In genomic region chr19:30029721-30030510, GRCh38 we compare ENCODE assay signal across 9 cellular contexts.
DNase-seq lines count a peak whose midpoint lies in the region; ATAC-seq, FAIRE-seq and TF ChIP-seq lines count a peak whose summit lies in the region.
"Had no signal": no experiment of that assay in that cellular context is flagged by ENCODE, and none has a peak within 500 bp of the region (broad histone marks: within the 10 kb centered on the region; RNA-seq: fewer than 3 reads in every experiment).

No MANE protein-coding gene starts in this region.

- SMC1A ChIA-PET in GM12878 (lab: Charles Lee; ENCODE audit: uncharacterized antibody, unreplicated experiment) = interaction anchor here (0.6 to 3.6 kb wide), 12 partner anchors 9 to 415 kb away, joined by 3 to 18 read pairs (median 5); partner anchors contain the start of gene URI1

- in situ Hi-C loops in GM12878 (cut with MboI) = no loop called here

- H3K9me3 ChIP-seq in GM12878 (replicated peaks; ENCODE audit: control insufficient read depth, insufficient read depth, low read length) (peaks cover 2% of the 10 kb centered on the region), WERI-Rb-1 (ENCODE audit: severe bottlenecking) (no peaks in the 10 kb centered on the region)

- TF ChIP-seq EP300 in GM12878 (IDR thresholded peaks at IDR 0.05; ENCODE audit: borderline replicate concordance in 1 of 2, control insufficient read depth in 1 of 2, low read depth in 2 of 2, low read length in 2 of 2) = peak; percentile 77 to 91

- no peaks in the 10 kb centered on the region for H4K20me1 ChIP-seq in GM12878 (ENCODE audit: control insufficient read depth, insufficient read depth)

- H2AFZ ChIP-seq in GM12878 (ENCODE audit: control insufficient read depth, low read depth, low read length) = no peak overlapping the region

- H3K79me1 ChIP-seq in mesendoderm (ENCODE audit: low read length) = no peaks in the 10 kb centered on the region

- H3K27me3 ChIP-seq in GM12878 (replicated peaks in 1 of 2; ENCODE audit: control insufficient read depth in 2 of 2, insufficient read depth in 2 of 2, low read length in 1 of 2) (no peaks in the 10 kb centered on the region), mesendoderm (ENCODE audit: insufficient read depth, low read length, poor library complexity) (no peaks in the 10 kb centered on the region), WERI-Rb-1 (ENCODE audit: insufficient read depth, low read depth, severe bottlenecking) (no peaks in the 10 kb centered on the region)

- no peak overlapping the region for H2BK15ac ChIP-seq in mesendoderm (replicated peaks; ENCODE audit: low read depth)

- no peak for TF ChIP-seq POLR2A in GM12878 (IDR thresholded peaks at IDR 0.05; ENCODE audit: low read depth, low read length)

- H3K4me2 ChIP-seq in GM12878 (ENCODE audit: control insufficient read depth, insufficient read depth) (peak overlapping the region; percentile 86), mesendoderm (ENCODE audit: low read length) (no peak overlapping the region)

- RAD21 ChIA-PET in GM12878 (lab: Charles Lee; ENCODE audit: unreplicated experiment) = interaction anchor here (0.7 to 1.7 kb wide), 8 partner anchors 12 to 84 kb away, joined by 3 to 5 read pairs (median 4); no protein-coding TSS in a partner anchor

- CTCF ChIA-PET in GM12878 (lab: Yijun Ruan, JAX) = interaction anchor here (0.7 to 1.5 kb wide), 7 partner anchors 9 to 87 kb away, joined by 3 to 8 read pairs (median 3); no protein-coding TSS in a partner anchor

- BruUV-seq in GM12878 (replicated peaks; lab: Mats Ljungman, UMichigan) = no TSS peak

- H3K36me3 ChIP-seq in GM12878 (ENCODE audit: control insufficient read depth in 2 of 2, insufficient read depth in 2 of 2, low read length in 1 of 2) = no peaks in the 10 kb centered on the region
- H3K36me3 ChIP-seq in mesendoderm (ENCODE audit: control insufficient read depth, insufficient read depth, low read length) = no peaks in the 10 kb centered on the region
- peaks cover 7% of the 10 kb centered on the region; the same call in 1 of the 2 replicates for H3K36me3 ChIP-seq in WERI-Rb-1

- no peak overlapping the region for H3K4ac ChIP-seq in mesendoderm (ENCODE audit: low read depth, low read length)

- no peak overlapping the region for H4K8ac ChIP-seq in mesendoderm (ENCODE audit: low read depth, low read length)

- H3K9ac ChIP-seq in GM12878 (ENCODE audit: control insufficient read depth, insufficient read depth, low read length) (peak overlapping the region; percentile 38; the same call in 1 of the 2 replicates), mesendoderm (ENCODE audit: low read length) (no peak overlapping the region)

- no peak overlapping the region for H3K23ac ChIP-seq in mesendoderm (ENCODE audit: low read length)

- peak; percentile 84 for FAIRE-seq in GM12878 (lab: Jason Lieb, UNC)

- DNase-seq in EH (ENCODE audit: low read depth) (peak; percentile 94), GM12878 (ENCODE audit: low read depth, low spot score) (peak; percentile 90), SHP77 (lab: John Stamatoyannopoulos, UW) (no peak), mesendoderm (no peak), NAMALWA (ENCODE audit: low spot score) (no peak), WERI-Rb-1 (no peak)
- DNase-seq: stimulated activated CD4-positive, alpha-beta T cell treated with anti-CD3 and anti-CD28 coated beads, Interleukin-4, amount 100 ng/mL, for 24 hours had no signal

- no peak for TF ChIP-seq RAD21 in GM12878 (IDR thresholded peaks at IDR 0.05; ENCODE audit: insufficient read depth, low read depth, low read length)

- peak overlapping the region; percentile 85 for H3K27ac ChIP-seq in GM12878 (ENCODE audit: control insufficient read depth, insufficient read depth)
- H3K27ac ChIP-seq in mesendoderm (ENCODE audit: low read depth, low read length) = no peak overlapping the region
- no peak overlapping the region for H3K27ac ChIP-seq in WERI-Rb-1

- intact Hi-C loops in GM12878 (cut with micrococcal nuclease; ENCODE audit: unreplicated experiment) = loop anchor here (2.0 to 5.0 kb wide), 2 partner anchors 13 to 88 kb away; partner anchors contain the start of gene URI1

- no peak overlapping the region for H2BK5ac ChIP-seq in mesendoderm (ENCODE audit: low read length)

- H3K4me3 ChIP-seq in GM12878 (no peak overlapping the region), mesendoderm (ENCODE audit: low read length) (no peak overlapping the region), WERI-Rb-1 (ENCODE audit: low read depth, low read length) (no peak overlapping the region)

- POLR2A ChIA-PET in GM12878 (lab: Charles Lee) = interaction anchor here (1.2 to 1.7 kb wide), 2 partner anchors 15 to 123 kb away, joined by 3 to 4 read pairs; no protein-coding TSS in a partner anchor

- no peak overlapping the region for H3K18ac ChIP-seq in mesendoderm (ENCODE audit: low read length)

- H3K79me2 ChIP-seq in GM12878 (ENCODE audit: control insufficient read depth, insufficient read depth, low read length) = no peaks in the 10 kb centered on the region
- H3K79me2 ChIP-seq in mesendoderm (ENCODE audit: control insufficient read depth, insufficient read depth, low read length) = no peaks in the 10 kb centered on the region

- TF ChIP-seq CTCF in GM12878 (IDR thresholded peaks at IDR 0.05 in 2 of 3, conservative IDR thresholded peaks at IDR 0.05 in 1 of 3; ENCODE audit: control insufficient read depth in 2 of 3, extremely low read depth in 1 of 3, insufficient read depth in 1 of 3, low read depth in 3 of 3, low read length in 3 of 3) (no peak), WERI-Rb-1 (IDR thresholded peaks at IDR 0.05; ENCODE audit: low read depth, low read length) (no peak)

- H2BK120ac ChIP-seq in mesendoderm (ENCODE audit: low read depth, low read length) = no peak overlapping the region

- ATAC-seq in GM21367 (IDR thresholded peaks at IDR 0.05; ENCODE audit: unreplicated experiment) (peak; percentile 71), HG03457 (IDR thresholded peaks at IDR 0.05; ENCODE audit: unreplicated experiment) (peak; percentile 80), GM12878 (peak; percentile 97)

- WGBS in GM12878 (ENCODE audit: insufficient coverage, insufficient replicate concordance, low lambda C conversion rate, missing lambda C conversion rate) = 28% methylated on average over 4 of the region's 4 CpGs
- no CpG with 5 or more reads among the region's 4 CpGs for WGBS in mesendoderm (ENCODE audit: extremely low coverage, insufficient coverage, low lambda C conversion rate)

- H3K4me1 ChIP-seq in GM12878 (ENCODE audit: control insufficient read depth, insufficient read depth, low read length) (peaks cover 18% of the 10 kb centered on the region; the same call in 1 of the 2 replicates), mesendoderm (ENCODE audit: control insufficient read depth, low read depth, low read length) (no peaks in the 10 kb centered on the region)

- no peak overlapping the region for H2AK5ac ChIP-seq in mesendoderm (ENCODE audit: low read length)

- H4K5ac ChIP-seq in mesendoderm (ENCODE audit: low read length) = no peak overlapping the region

- H3K56ac ChIP-seq in mesendoderm (ENCODE audit: low read length) = no peak overlapping the region

TF ChIP-seq in GM12878, 131 proteins besides CTCF, POLR2A, EP300 and RAD21 (continues in another document):
- TF ChIP-seq RBBP5 (conservative IDR thresholded peaks at IDR 0.05) = no peak
- 0 out of 2 replicates have a peak, but pooled peaks have one; percentile 61 for TF ChIP-seq RCOR1 (conservative IDR thresholded peaks at IDR 0.05; ENCODE audit: low read depth, low read length)
- TF ChIP-seq HDAC2 (IDR thresholded peaks at IDR 0.05) = no peak
- no peak for TF ChIP-seq CBX5 (IDR thresholded peaks at IDR 0.05; ENCODE audit: low read depth)
- TF ChIP-seq HDAC6 (IDR thresholded peaks at IDR 0.05; ENCODE audit: unreplicated experiment) = no peak
- no peak for TF ChIP-seq ZNF24 (IDR thresholded peaks at IDR 0.05)
- TF ChIP-seq E2F4 (IDR thresholded peaks at IDR 0.05; ENCODE audit: low read depth, low read length) = no peak
- TF ChIP-seq EZH2 (IDR thresholded peaks at IDR 0.05; ENCODE audit: borderline replicate concordance, control insufficient read depth, low read depth, low read length) = no peak
- TF ChIP-seq BACH1 (IDR thresholded peaks at IDR 0.05; ENCODE audit: borderline replicate concordance) = no peak
- TF ChIP-seq SUPT20H (IDR thresholded peaks at IDR 0.05; ENCODE audit: borderline replicate concordance, control insufficient read depth, low read depth, low read length) = no peak
- no peak for TF ChIP-seq ZNF622 (IDR thresholded peaks at IDR 0.05)
- no peak for TF ChIP-seq PRDM15 (CRISPR knock-in tag; IDR thresholded peaks at IDR 0.05)

Comparison
In these comparisons a context has a peak if more than half of its experiments do, and no peak if none do; other contexts are left out.
1. DNase-seq: peak in EH (single experiment) and GM12878 (single experiment); none in SHP77 (0 of 2), mesendoderm (single experiment), NAMALWA (single experiment) and WERI-Rb-1 (single experiment).
2. Peak in every context shown above with its lines, with median percentiles within 50 percentile points of each other: ATAC-seq.